14 cellular contexts compared by ENCODE assay signal in the genomic region with DNA sequence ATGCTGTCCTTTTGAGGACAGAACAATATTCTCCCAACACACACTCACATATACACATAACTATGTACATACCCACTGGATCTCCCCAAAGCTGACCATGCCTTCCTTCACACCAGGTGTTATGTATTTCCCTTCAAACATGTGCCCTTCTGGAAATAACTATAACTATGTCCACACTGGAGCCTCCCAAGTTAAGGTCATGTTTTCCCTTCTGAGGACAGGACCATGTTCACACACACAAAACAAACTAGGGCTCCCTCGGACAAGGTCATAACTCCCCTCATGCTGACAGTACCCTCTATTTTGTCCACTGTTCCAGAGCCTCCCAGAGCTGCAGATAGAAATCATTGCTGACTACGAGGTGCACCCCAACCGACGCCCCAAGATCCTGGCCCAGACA. TPM values are rescaled to one million over a fixed set of nuclear protein-coding genes. Genes with fewer than 3 reads are reported as not detected.
A peak's percentile ranks its signal among the peaks of the same experiment; 100 is the strongest.
DNase-seq lines count a peak whose midpoint lies in the region; ATAC-seq and TF ChIP-seq lines count a peak whose summit lies in the region.
"Had no signal": no experiment of that assay in that cellular context is flagged by ENCODE, and none has a peak within 500 bp of the region (broad histone marks: within the 10 kb centered on the region; RNA-seq: fewer than 3 reads in every experiment).

No MANE protein-coding gene starts in this region.

- no peak for TF ChIP-seq CTCF in DND-41 (IDR thresholded peaks at IDR 0.05; ENCODE audit: borderline replicate concordance, extremely low read depth, low read length, poor library complexity, severe bottlenecking)
- no peak for TF ChIP-seq CTCF in psoas muscle (IDR thresholded peaks at IDR 0.05)

- H3K9me3 ChIP-seq in DND-41 (ENCODE audit: insufficient read depth, low read length, severe bottlenecking) (no peaks in the 10 kb centered on the region), psoas muscle (no peaks in the 10 kb centered on the region)

- H3K27ac ChIP-seq in DND-41 (ENCODE audit: low read length) (0 out of 2 replicates have a peak overlapping the region, but pooled peaks have one; percentile 13), angular gyrus (ENCODE audit: low read depth, low read length) (peak overlapping the region; percentile 54), psoas muscle (peak overlapping the region; percentile 36)

- H4K20me1 ChIP-seq in DND-41 (ENCODE audit: insufficient read depth, low read length), result peaks cover 14% of the 10 kb centered on the region; the same call in 1 of the 2 replicates

- H3K4me3 Mint-ChIP-seq in T-helper 2 cell treated with Interferon-gamma antibody and Interleukin-4, amounts not matched to agents 5 μg/mL and 100 μg/mL, for 36 hours, result no peak overlapping the region
- H3K4me3 Mint-ChIP-seq: activated naive CD4-positive, alpha-beta T cell treated with anti-CD3 and anti-CD28 coated beads, Interleukin-2, amount 10 ng/mL, durations not matched to agents 7 days and 5 days had no signal

- no peaks in the 10 kb centered on the region for H3K9me3 Mint-ChIP-seq in T-helper 2 cell treated with Interferon-gamma antibody and Interleukin-4, amounts not matched to agents 5 μg/mL and 100 μg/mL, for 36 hours
- H3K9me3 Mint-ChIP-seq: activated naive CD4-positive, alpha-beta T cell treated with anti-CD3 and anti-CD28 coated beads, Interleukin-2, amount 10 ng/mL, durations not matched to agents 7 days and 5 days had no signal

- ATAC-seq in DND-41 (ENCODE audit: insufficient read depth, low read depth) (peak; percentile 12; the same call in 1 of the 3 replicates), psoas muscle (peak in 2 of 4 donors; percentile 8 to 11), HG03039 (IDR thresholded peaks at IDR 0.05; ENCODE audit: unreplicated experiment) (no peak)

- WGBS in psoas muscle, 3 donors, result 75 to 87% (median 84%) methylated on average over 4 of the region's 4 CpGs

- H3K36me3 ChIP-seq in DND-41 (ENCODE audit: insufficient read depth, low read length) (peaks cover 65% of the 10 kb centered on the region), psoas muscle (ENCODE audit: insufficient read depth in 1 of 2, low read depth in 1 of 2) (peaks cover 2 to 47% of the 10 kb centered on the region in 2 donors)

- peaks cover 4% of the 10 kb centered on the region for H3K4me1 Mint-ChIP-seq in T-helper 2 cell treated with Interferon-gamma antibody and Interleukin-4, amounts not matched to agents 5 μg/mL and 100 μg/mL, for 36 hours (ENCODE audit: low read depth)
- H3K4me1 Mint-ChIP-seq: activated naive CD4-positive, alpha-beta T cell treated with anti-CD3 and anti-CD28 coated beads, Interleukin-2, amount 10 ng/mL, durations not matched to agents 7 days and 5 days had no signal

- no peaks in the 10 kb centered on the region for H3K27me3 Mint-ChIP-seq in T-helper 2 cell treated with Interferon-gamma antibody and Interleukin-4, amounts not matched to agents 5 μg/mL and 100 μg/mL, for 36 hours (ENCODE audit: low read depth)
- H3K27me3 Mint-ChIP-seq: activated naive CD4-positive, alpha-beta T cell treated with anti-CD3 and anti-CD28 coated beads, Interleukin-2, amount 10 ng/mL, durations not matched to agents 7 days and 5 days had no signal

- H3K36me3 Mint-ChIP-seq in T-helper 2 cell treated with Interferon-gamma antibody and Interleukin-4, amounts not matched to agents 5 μg/mL and 100 μg/mL, for 36 hours (ENCODE audit: low read depth), result peaks cover 33% of the 10 kb centered on the region

- H3K27me3 ChIP-seq in DND-41 (ENCODE audit: insufficient read depth, low read length, poor library complexity) (no peaks in the 10 kb centered on the region), psoas muscle (ENCODE audit: insufficient read depth in 3 of 3, low read length in 2 of 3) (no peaks in the 10 kb centered on the region)

- H3K27ac Mint-ChIP-seq in T-helper 2 cell treated with Interferon-gamma antibody and Interleukin-4, amounts not matched to agents 5 μg/mL and 100 μg/mL, for 36 hours, result peak overlapping the region; percentile 2
- H3K27ac Mint-ChIP-seq: activated naive CD4-positive, alpha-beta T cell treated with anti-CD3 and anti-CD28 coated beads, Interleukin-2, amount 10 ng/mL, durations not matched to agents 7 days and 5 days had no signal

- H3K4me3 ChIP-seq in DND-41 (ENCODE audit: low read depth in 1 of 2, low read length in 2 of 2) (no peak overlapping the region), psoas muscle (no peak overlapping the region)

- H3K4me1 ChIP-seq in DND-41 (ENCODE audit: insufficient read depth, low read length) (no peaks in the 10 kb centered on the region), psoas muscle (no peaks in the 10 kb centered on the region)

- peaks cover 5% of the 10 kb centered on the region; the same call in 1 of the 2 replicates for H3K79me2 ChIP-seq in DND-41 (ENCODE audit: insufficient read depth, low read length)

- H2AFZ ChIP-seq in DND-41 (ENCODE audit: low read depth, low read length), result no peak overlapping the region

- intact Hi-C loops in psoas muscle (cut with DNase I), result no loop called here

- H3K4me2 ChIP-seq in DND-41 (ENCODE audit: insufficient read depth, low read length), result no peak overlapping the region

- DNase-seq in T-helper 2 cell treated with Interferon-gamma antibody and Interleukin-4, amounts not matched to agents 5 μg/mL and 100 μg/mL, for 36 hours (ENCODE audit: low spot score), result no peak
- DNase-seq in T-helper 2 cell (no peak), DND-41 (no peak), psoas muscle (no peak), AML-193 (lab: John Stamatoyannopoulos, UW) (no peak), CD1c-positive myeloid dendritic cell (ENCODE audit: extremely low spot score) (no peak)
- DNase-seq: activated naive CD4-positive, alpha-beta T cell treated with anti-CD3 and anti-CD28 coated beads, Interleukin-2, amount 10 ng/mL, durations not matched to agents 7 days and 5 days; central memory CD4-positive, alpha-beta T cell; midbrain; NCI-H146; nucleus accumbens; stimulated activated naive CD4-positive, alpha-beta T cell had no signal

- H3K9ac ChIP-seq in DND-41 (ENCODE audit: low read depth, low read length), result no peak overlapping the region

RNA-seq across cellular contexts. Expression of a gene that starts 7.8 kb away (rescaled TPM):
- 10 to 100 TPM in 1 of 4 donors, 1 to 10 TPM in 3; 3.6 to 14.9 (median 6.7) TPM for total RNA-seq in psoas muscle
- 1 to 10 TPM; 2.3 to 9.3 (median 3.8) TPM for polyA plus RNA-seq in psoas muscle

RNA-seq across cellular contexts. Expression of a gene that starts 8.0 kb away (rescaled TPM):
- under 1 TPM; 0.25 to 0.64 (median 0.44) TPM for total RNA-seq in psoas muscle
- polyA plus RNA-seq in psoas muscle, result under 1 TPM; 0.69 to 0.82 (median 0.69) TPM

RNA-seq across cellular contexts. Expression of a gene that starts 13.8 kb away (rescaled TPM):
- 100 to 1,000 TPM; 354 to 642 (median 440) TPM for total RNA-seq in psoas muscle
- 1,000 to 10,000 TPM in 1 of 3 donors, 100 to 1,000 TPM in 2; 524 to 1,179 (median 653) TPM for polyA plus RNA-seq in psoas muscle

RNA-seq across cellular contexts. Expression of a gene that starts 16.9 kb away (rescaled TPM):
- 1 to 10 TPM; 1.9 to 5.0 (median 2.3) TPM for total RNA-seq in psoas muscle
- polyA plus RNA-seq in psoas muscle, result 1 to 10 TPM in 2 of 3 donors, under 1 TPM in 1; 0.73 to 4.3 (median 2.0) TPM

RNA-seq across cellular contexts. Expression of a gene that starts 42.7 kb away (rescaled TPM):
- 10 to 100 TPM; 35.6 to 69.6 (median 51.3) TPM for total RNA-seq in psoas muscle
- 10 to 100 TPM; 37.9 to 91.5 (median 45.5) TPM for polyA plus RNA-seq in psoas muscle
